ENCODE assay signal across 10 cellular contexts in the genomic region with DNA sequence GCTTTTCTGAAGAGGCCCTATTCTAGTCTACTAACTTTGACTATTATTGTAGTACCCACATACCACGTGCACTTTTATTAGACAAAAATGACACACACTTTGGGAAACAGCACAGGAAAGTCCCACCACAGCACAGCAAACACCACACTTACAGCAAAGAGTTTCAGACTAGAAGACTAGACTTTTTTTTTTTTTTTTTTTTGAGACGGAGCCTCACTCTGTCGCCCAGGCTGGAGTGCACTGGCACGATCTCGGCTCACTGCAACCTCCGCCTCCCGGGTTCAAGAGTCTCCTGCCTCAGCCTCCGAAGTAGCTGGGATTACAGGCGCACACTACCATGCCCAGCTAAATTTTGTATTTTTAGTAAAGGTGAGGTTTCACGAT. TPM values are rescaled to one million over a fixed set of nuclear protein-coding genes. Genes with fewer than 3 reads are reported as not detected.
DNase-seq lines count a peak whose midpoint lies in the region; ATAC-seq, FAIRE-seq and TF ChIP-seq lines count a peak whose summit lies in the region.
"Had no signal": no experiment of that assay in that cellular context is flagged by ENCODE, and none has a peak within 500 bp of the region (broad histone marks: within the 10 kb centered on the region; RNA-seq: fewer than 3 reads in every experiment).

No MANE protein-coding gene starts in this region.

- TF ChIP-seq CTCF in type B pancreatic cell (conservative IDR thresholded peaks at IDR 0.05) (no peak), D721Med (IDR thresholded peaks at IDR 0.05; ENCODE audit: insufficient read depth, missing control alignments) (no peak)

- no peaks in the 10 kb centered on the region for H3K27me3 ChIP-seq in layer of hippocampus (ENCODE audit: control insufficient read depth, insufficient read depth, low read length)
- H3K27me3 ChIP-seq: SJSA1 had no signal

- no peak overlapping the region for H3K4me3 Mint-ChIP-seq in type B pancreatic cell

- H3K9me3 Mint-ChIP-seq in type B pancreatic cell = no peaks in the 10 kb centered on the region

- no peak for FAIRE-seq in D721Med (lab: Jason Lieb, UNC)

- H3K27ac ChIP-seq in layer of hippocampus (ENCODE audit: low read depth, low read length) = peak overlapping the region; percentile 22
- H3K27ac ChIP-seq: SJSA1 had no signal

- peaks cover 15% of the 10 kb centered on the region for H3K36me3 Mint-ChIP-seq in type B pancreatic cell

- no peaks in the 10 kb centered on the region for H3K27me3 Mint-ChIP-seq in type B pancreatic cell

- H3K27ac Mint-ChIP-seq in type B pancreatic cell = peak overlapping the region; percentile 20

- H3K4me1 Mint-ChIP-seq in type B pancreatic cell (ENCODE audit: unreplicated experiment) = peaks cover 46% of the 10 kb centered on the region

- peak; percentile 16 for DNase-seq in stimulated activated CD4-positive, alpha-beta T cell treated with anti-CD3 and anti-CD28 coated beads, Interleukin-12 subunit alpha, Interleukin-12 subunit beta, amount 100 ng/mL, for 4 hours
- DNase-seq in stimulated activated CD4-positive, alpha-beta T cell treated with anti-CD3 and anti-CD28 coated beads, Interleukin-4, amount 100 ng/mL, for 1 hour = no peak
- DNase-seq in activated T-helper 9 cell treated with anti-CD3 and anti-CD28 coated beads, Interleukin-2, amount 50 U/mL, for 16 hours (ENCODE audit: low read depth) = peak; percentile 23
- no peak for DNase-seq in type B pancreatic cell (ENCODE audit: extremely low spot score, unreplicated experiment)
- no peak for DNase-seq in D721Med (ENCODE audit: insufficient read length, low spot score)
- DNase-seq in H4 (ENCODE audit: low spot score) = no peak
- DNase-seq: NCI-H1092 treated with DMSO at 0.1 percent for 48 hours had no signal

- no peak for ATAC-seq in GM21381 (IDR thresholded peaks at IDR 0.05; ENCODE audit: unreplicated experiment)

RNA-seq across cellular contexts. Expression of gene YWHAE, which starts 20.1 kb away (rescaled TPM):
- 674 and 773 TPM in 2 replicates for total RNA-seq in type B pancreatic cell (ENCODE audit: low replicate concordance)
- total RNA-seq in H4 (2014; rRNA removed; shearing (Covaris generic)) = 618 and 659 TPM in 2 replicates

Comparison
In these comparisons a context has a peak if more than half of its experiments do, and no peak if none do; other contexts are left out.
1. DNase-seq: peak in stimulated activated CD4-positive, alpha-beta T cell treated with anti-CD3 and anti-CD28 coated beads, Interleukin-12 subunit alpha, Interleukin-12 subunit beta, amount 100 ng/mL, for 4 hours (single experiment) and activated T-helper 9 cell treated with anti-CD3 and anti-CD28 coated beads, Interleukin-2, amount 50 U/mL, for 16 hours (single experiment); none in stimulated activated CD4-positive, alpha-beta T cell treated with anti-CD3 and anti-CD28 coated beads, Interleukin-4, amount 100 ng/mL, for 1 hour (single experiment), type B pancreatic cell (single experiment), D721Med (single experiment) and H4 (single experiment).